In genomic region chr1:36123357-36123756, GRCh38 we compare ENCODE assay signal across 13 cellular contexts. TPM values are rescaled to one million over a fixed set of nuclear protein-coding genes. Genes with fewer than 3 reads are reported as not detected.
A peak's percentile ranks its signal among the peaks of the same experiment; 100 is the strongest.
DNase-seq lines count a peak whose midpoint lies in the region; ATAC-seq and TF ChIP-seq lines count a peak whose summit lies in the region.
"Had no signal": no experiment of that assay in that cellular context is flagged by ENCODE, and none has a peak within 500 bp of the region (broad histone marks: within the 10 kb centered on the region; RNA-seq: fewer than 3 reads in every experiment).

No MANE protein-coding gene starts in this region.

- H3K14ac ChIP-seq in IMR-90 (replicated peaks; ENCODE audit: low read depth, low read length) = no peak overlapping the region

- intact Hi-C loops in IMR-90 (cut with micrococcal nuclease) = no loop called here

- H3K27me3 Mint-ChIP-seq in CD4-positive, CD25-positive, alpha-beta regulatory T cell = peaks cover 58% of the 10 kb centered on the region
- H3K27me3 Mint-ChIP-seq in naive thymus-derived CD8-positive, alpha-beta T cell = peaks cover 19 to 40% (median 30%) of the 10 kb centered on the region in 5 donors

- H3K4ac ChIP-seq in IMR-90 (ENCODE audit: low read depth, low read length) = no peak overlapping the region

- H2BK15ac ChIP-seq in IMR-90 (ENCODE audit: low read depth, low read length) = no peak overlapping the region

- H4K91ac ChIP-seq in IMR-90 (ENCODE audit: insufficient read depth, low read depth, low read length) = no peak overlapping the region

- no TSS peak for BruUV-seq in IMR-90 (replicated peaks; lab: Mats Ljungman, UMichigan)

- no peaks in the 10 kb centered on the region for H3K9me1 ChIP-seq in IMR-90 (ENCODE audit: insufficient read depth, low read length)

- H2BK5ac ChIP-seq in IMR-90 (ENCODE audit: low read depth, low read length, poor library complexity, severe bottlenecking) = no peak overlapping the region

- no peaks in the 10 kb centered on the region for H3K9me3 ChIP-seq in CD4-positive, CD25-positive, alpha-beta regulatory T cell (ENCODE audit: control insufficient read depth in 2 of 2, low read length in 2 of 2)
- H3K9me3 ChIP-seq in IMR-90 (ENCODE audit: control insufficient read depth, insufficient read depth, low read length) = no peaks in the 10 kb centered on the region
- H3K9me3 ChIP-seq: ascending aorta had no signal

- H3K27me3 ChIP-seq in CD4-positive, CD25-positive, alpha-beta regulatory T cell (ENCODE audit: control insufficient read depth, insufficient read depth, low read length) = peaks cover 3% of the 10 kb centered on the region
- peaks cover 34% of the 10 kb centered on the region for H3K27me3 ChIP-seq in IMR-90 (ENCODE audit: control insufficient read depth, insufficient read depth, low read length)
- H3K27me3 ChIP-seq: ascending aorta had no signal

- no peak for TF ChIP-seq RAD21 in IMR-90 (IDR thresholded peaks at IDR 0.05; ENCODE audit: low read length)

- peak overlapping the region; percentile 63; the same call in 1 of the 2 replicates for H2AK5ac ChIP-seq in IMR-90 (ENCODE audit: low read depth, low read length)

- POLR2A ChIA-PET in IMR-90 (lab: Charles Lee; ENCODE audit: unreplicated experiment) = no interaction called here
- POLR2A ChIA-PET in naive thymus-derived CD8-positive, alpha-beta T cell (lab: Charles Lee) = interaction anchor here (5.7 kb wide), 1 partner anchor 15 kb away, joined by 35 read pairs; no protein-coding TSS in a partner anchor

- dilution Hi-C loops in IMR-90 (cut with HindIII; ENCODE audit: low sequenced_read_pairs, unreplicated experiment) = no loop called here

- no peak overlapping the region for H3K56ac ChIP-seq in IMR-90 (ENCODE audit: extremely low read depth, insufficient read depth, low read length)

- H2AFZ ChIP-seq in IMR-90 (replicated peaks; ENCODE audit: low read length, poor library complexity) = peak overlapping the region; percentile 70

- H2AK9ac ChIP-seq in IMR-90 (replicated peaks; ENCODE audit: low read depth, low read length, poor library complexity) = peak overlapping the region; percentile 16

- H4K20me1 ChIP-seq in IMR-90 (ENCODE audit: insufficient read depth, low read length) = no peaks in the 10 kb centered on the region

- H3K18ac ChIP-seq in IMR-90 (ENCODE audit: low read depth, low read length) = no peak overlapping the region

- in situ Hi-C loops in IMR-90 (cut with MboI; ENCODE audit: low sequenced_read_pairs) = loop anchor here (25.0 kb wide), 1 partner anchor 289 kb away; no protein-coding TSS in a partner anchor

- no peak overlapping the region for H3K9ac ChIP-seq in IMR-90 (ENCODE audit: low read depth, low read length)

- peak overlapping the region in 1 of 3 donors; percentile 32 for H3K27ac Mint-ChIP-seq in CD4-positive, CD25-positive, alpha-beta regulatory T cell
- H3K27ac Mint-ChIP-seq in naive thymus-derived CD8-positive, alpha-beta T cell = peak overlapping the region in 8 of 10 donors; percentile 7 to 83 (median 43)

- H3K4me2 ChIP-seq in IMR-90 (ENCODE audit: low read depth, low read length) = no peak overlapping the region

- peak overlapping the region in 1 of 4 donors; percentile 3 for H3K4me3 Mint-ChIP-seq in CD4-positive, CD25-positive, alpha-beta regulatory T cell
- peak overlapping the region; percentile 10 to 79 (median 64) for H3K4me3 Mint-ChIP-seq in naive thymus-derived CD8-positive, alpha-beta T cell

- H3K36me3 ChIP-seq in CD4-positive, CD25-positive, alpha-beta regulatory T cell (ENCODE audit: control insufficient read depth, insufficient read depth, low read length) = no peaks in the 10 kb centered on the region
- no peaks in the 10 kb centered on the region for H3K36me3 ChIP-seq in IMR-90 (ENCODE audit: control insufficient read depth, insufficient read depth, low read length)
- H3K36me3 ChIP-seq: ascending aorta had no signal

- H3K27ac ChIP-seq in CD4-positive, CD25-positive, alpha-beta regulatory T cell (ENCODE audit: insufficient read depth, low read length, poor library complexity, severe bottlenecking) = no peak overlapping the region
- H3K27ac ChIP-seq in IMR-90 (ENCODE audit: insufficient read depth, low read length) (no peak overlapping the region), coronary artery (peak overlapping the region in 1 of 2 donors; percentile 93)
- H3K27ac ChIP-seq: foreskin keratinocyte had no signal

- no peak overlapping the region for H3K4me3 ChIP-seq in CD4-positive, CD25-positive, alpha-beta regulatory T cell (ENCODE audit: low read depth, low read length)
- no peak overlapping the region for H3K4me3 ChIP-seq in IMR-90 (ENCODE audit: insufficient read depth, low read depth, low read length)
- H3K4me3 ChIP-seq in coronary artery = peak overlapping the region; percentile 86

- WGBS in IMR-90 (ENCODE audit: extremely low coverage in 2 of 2, insufficient read length in 1 of 2), 2 experiments = 60% methylated on average over 1 of the region's 8 CpGs; no CpG with 5 or more reads in 1 of the 2 experiments

- peaks cover 0 to 3% (median 0%) of the 10 kb centered on the region in 7 donors for H3K9me3 Mint-ChIP-seq in CD4-positive, CD25-positive, alpha-beta regulatory T cell
- H3K9me3 Mint-ChIP-seq in naive thymus-derived CD8-positive, alpha-beta T cell = no peaks in the 10 kb centered on the region

- ATAC-seq in CD4-positive, CD25-positive, alpha-beta regulatory T cell (ENCODE audit: low read depth in 2 of 2) = peak; percentile 29 to 47
- ATAC-seq in IMR-90 (ENCODE audit: low read depth) = no peak
- peak; percentile 65 to 70 for ATAC-seq in naive thymus-derived CD8-positive, alpha-beta T cell
- ATAC-seq: foreskin keratinocyte had no signal

- H4K5ac ChIP-seq in IMR-90 (ENCODE audit: low read depth, low read length) = no peak overlapping the region

- no peak overlapping the region for H3K23ac ChIP-seq in IMR-90 (ENCODE audit: low read depth, low read length)

- TF ChIP-seq CTCF in IMR-90 (conservative IDR thresholded peaks at IDR 0.05; ENCODE audit: low read depth, low read length) (no peak), coronary artery (IDR thresholded peaks at IDR 0.05) (no peak)

- H3K79me1 ChIP-seq in IMR-90 (ENCODE audit: low read depth in 1 of 2, low read length in 2 of 2) = no peaks in the 10 kb centered on the region

- H3K4me1 Mint-ChIP-seq in CD4-positive, CD25-positive, alpha-beta regulatory T cell = peaks cover 0 to 26% (median 10%) of the 10 kb centered on the region in 4 donors
- peaks cover 29 to 47% (median 37%) of the 10 kb centered on the region in 4 donors for H3K4me1 Mint-ChIP-seq in naive thymus-derived CD8-positive, alpha-beta T cell

- H2BK120ac ChIP-seq in IMR-90 (ENCODE audit: low read depth, low read length) = no peak overlapping the region

- no peaks in the 10 kb centered on the region for H3K36me3 Mint-ChIP-seq in CD4-positive, CD25-positive, alpha-beta regulatory T cell
- no peaks in the 10 kb centered on the region for H3K36me3 Mint-ChIP-seq in naive thymus-derived CD8-positive, alpha-beta T cell

- H3K4me1 ChIP-seq in CD4-positive, CD25-positive, alpha-beta regulatory T cell (ENCODE audit: control insufficient read depth, insufficient read depth, low read length, poor library complexity, severe bottlenecking) = no peaks in the 10 kb centered on the region
- peaks cover 8% of the 10 kb centered on the region for H3K4me1 ChIP-seq in IMR-90 (ENCODE audit: control insufficient read depth, insufficient read depth, low read length)
- H3K4me1 ChIP-seq: foreskin keratinocyte had no signal

- H2BK20ac ChIP-seq in IMR-90 (ENCODE audit: low read depth, low read length) = no peak overlapping the region

- DNase-seq in CD4-positive, CD25-positive, alpha-beta regulatory T cell = peak in 1 of 3 donors; percentile 37
- DNase-seq in IMR-90 (no peak), coronary artery (ENCODE audit: low spot score) (no peak), NCI-H226 (no peak), NCI-H2107 (lab: John Stamatoyannopoulos, UW) (no peak), HK-2 (ENCODE audit: unreplicated experiment) (no peak), AML-193 (lab: John Stamatoyannopoulos, UW) (no peak)
- DNase-seq in naive thymus-derived CD8-positive, alpha-beta T cell = peak in 2 of 10 donors; percentile 22 to 29
- DNase-seq: DMS153, foreskin keratinocyte, NCI-H1694 had no signal

- CTCF ChIA-PET in IMR-90 (lab: Yijun Ruan, JAX) = interaction anchor here (1.1 kb wide), 1 partner anchor 12 kb away, joined by 3 read pairs; no protein-coding TSS in a partner anchor

- no peak for TF ChIP-seq POLR2A in IMR-90 (IDR thresholded peaks at IDR 0.05; ENCODE audit: low read depth, low read length)

- H4K8ac ChIP-seq in IMR-90 (ENCODE audit: low read depth in 2 of 2, low read length in 2 of 2) = no peak overlapping the region

RNA-seq across cellular contexts. Expression of gene COL8A2, which starts 1.7 kb away (rescaled TPM):
- not detected for total RNA-seq in CD4-positive, CD25-positive, alpha-beta regulatory T cell
- under 1 TPM in 1 of 4 donors, not detected in 3; 0.03 TPM for polyA plus RNA-seq in CD4-positive, CD25-positive, alpha-beta regulatory T cell
- total RNA-seq in IMR-90 (2012; rRNA removed) = 0.54 and 0.56 TPM in 2 replicates
- 0.83 and 1.1 TPM in 2 replicates for polyA plus RNA-seq in IMR-90 (2012; rRNA removed)
- polyA plus RNA-seq in IMR-90 (2012; cell fraction: cytosol; rRNA removed) = 0.82 and 1.6 TPM in 2 replicates
- 0.79 and 0.88 TPM in 2 replicates for polyA plus RNA-seq in IMR-90 (2012; cell fraction: nucleus; rRNA removed; ENCODE audit: low replicate concordance)
- under 1 TPM; 0.22 to 0.31 TPM for total RNA-seq in naive thymus-derived CD8-positive, alpha-beta T cell
- under 1 TPM; 0.07 to 0.22 (median 0.15) TPM for polyA plus RNA-seq in naive thymus-derived CD8-positive, alpha-beta T cell
- total RNA-seq: T-helper 2 cell treated with Interferon-gamma antibody and Interleukin-4, amounts not matched to agents 100 ng/mL and 5 ng/mL, for 36 hours had no signal

RNA-seq across cellular contexts. Expression of gene TRAPPC3, which starts 25.9 kb away (rescaled TPM):
- total RNA-seq in CD4-positive, CD25-positive, alpha-beta regulatory T cell = 45.6 TPM
- 100 to 1,000 TPM; 112 to 137 (median 126) TPM for polyA plus RNA-seq in CD4-positive, CD25-positive, alpha-beta regulatory T cell
- total RNA-seq in IMR-90 (2012; rRNA removed) = 76.0 and 101 TPM in 2 replicates
- polyA plus RNA-seq in IMR-90 (2012; rRNA removed) = 63.5 and 77.8 TPM in 2 replicates
- 67.3 and 70.8 TPM in 2 replicates for polyA plus RNA-seq in IMR-90 (2012; cell fraction: cytosol; rRNA removed)
- polyA plus RNA-seq in IMR-90 (2012; cell fraction: nucleus; rRNA removed; ENCODE audit: low replicate concordance) = 31.1 and 62.4 TPM in 2 replicates
- 10 to 100 TPM; 44.6 to 53.7 TPM for total RNA-seq in naive thymus-derived CD8-positive, alpha-beta T cell
- 100 to 1,000 TPM in 2 of 3 donors, 10 to 100 TPM in 1; 99.9 to 115 (median 110) TPM for polyA plus RNA-seq in naive thymus-derived CD8-positive, alpha-beta T cell

RNA-seq across cellular contexts. Expression of gene MAP7D1, which starts 32.6 kb away (rescaled TPM):
- total RNA-seq in CD4-positive, CD25-positive, alpha-beta regulatory T cell = 178 TPM
- polyA plus RNA-seq in CD4-positive, CD25-positive, alpha-beta regulatory T cell = 10 to 100 TPM; 10.1 to 16.3 (median 13.1) TPM
- total RNA-seq in IMR-90 (2012; rRNA removed) = 30.8 and 32.3 TPM in 2 replicates
- 81.9 and 83.2 TPM in 2 replicates for polyA plus RNA-seq in IMR-90 (2012; rRNA removed)
- 96.4 and 165 TPM in 2 replicates for polyA plus RNA-seq in IMR-90 (2012; cell fraction: cytosol; rRNA removed)
- polyA plus RNA-seq in IMR-90 (2012; cell fraction: nucleus; rRNA removed; ENCODE audit: low replicate concordance) = 182 and 323 TPM in 2 replicates
- total RNA-seq in naive thymus-derived CD8-positive, alpha-beta T cell = 100 to 1,000 TPM; 266 to 275 TPM
- polyA plus RNA-seq in naive thymus-derived CD8-positive, alpha-beta T cell = 10 to 100 TPM; 13.3 to 67.1 (median 20.1) TPM

RNA-seq across cellular contexts. Expression of gene ADPRS, which starts 34.7 kb away (rescaled TPM):
- total RNA-seq in CD4-positive, CD25-positive, alpha-beta regulatory T cell = 20.6 TPM
- polyA plus RNA-seq in CD4-positive, CD25-positive, alpha-beta regulatory T cell = 10 to 100 TPM; 21.4 to 41.6 (median 28.4) TPM
- total RNA-seq in IMR-90 (2012; rRNA removed) = 27.2 and 31.0 TPM in 2 replicates
- 37.1 and 37.2 TPM in 2 replicates for polyA plus RNA-seq in IMR-90 (2012; rRNA removed)
- 47.8 and 52.4 TPM in 2 replicates for polyA plus RNA-seq in IMR-90 (2012; cell fraction: cytosol; rRNA removed)
- 22.4 and 39.5 TPM in 2 replicates for polyA plus RNA-seq in IMR-90 (2012; cell fraction: nucleus; rRNA removed; ENCODE audit: low replicate concordance)
- total RNA-seq in naive thymus-derived CD8-positive, alpha-beta T cell = 10 to 100 TPM; 28.3 to 30.4 TPM
- 10 to 100 TPM in 2 of 3 donors, 1 to 10 TPM in 1; 9.9 to 24.8 (median 11.5) TPM for polyA plus RNA-seq in naive thymus-derived CD8-positive, alpha-beta T cell

RNA-seq across cellular contexts. Expression of gene TEKT2, which starts 39.5 kb away (rescaled TPM):
- 0.81 TPM for total RNA-seq in CD4-positive, CD25-positive, alpha-beta regulatory T cell
- polyA plus RNA-seq in CD4-positive, CD25-positive, alpha-beta regulatory T cell = not detected
- 0.18 TPM in 1 of 2 replicates, not detected in the other for total RNA-seq in IMR-90 (2012; rRNA removed)
- polyA plus RNA-seq in IMR-90 (2012; rRNA removed) = 0.14 TPM in 1 of 2 replicates, not detected in the other
- polyA plus RNA-seq in IMR-90 (2012; cell fraction: cytosol; rRNA removed) = 0.05 TPM in 1 of 2 replicates, not detected in the other
- 0.44 and 0.58 TPM in 2 replicates for polyA plus RNA-seq in IMR-90 (2012; cell fraction: nucleus; rRNA removed; ENCODE audit: low replicate concordance)
- total RNA-seq in naive thymus-derived CD8-positive, alpha-beta T cell = not detected
- polyA plus RNA-seq in naive thymus-derived CD8-positive, alpha-beta T cell = not detected
- total RNA-seq: ascending aorta; T-helper 2 cell treated with Interferon-gamma antibody and Interleukin-4, amounts not matched to agents 100 ng/mL and 5 ng/mL, for 36 hours had no signal
